26 cellular contexts compared by ENCODE assay signal in genomic region chr13:56189978-56190377, GRCh38.
"Had no signal": no experiment of that assay in that cellular context is flagged by ENCODE, and none has a peak within 500 bp of the region (broad histone marks: within the 10 kb centered on the region; RNA-seq: fewer than 3 reads in every experiment).

No MANE protein-coding gene starts in this region.

- H3K27me3 ChIP-seq: colonic mucosa, esophagus squamous epithelium, gastrocnemius medialis, heart right ventricle, left lung had no signal

- H3K27ac ChIP-seq: colonic mucosa, epithelial cell of prostate, esophagus squamous epithelium, gastrocnemius medialis, heart right ventricle, left lung, lower lobe of right lung had no signal

- H3K36me3 ChIP-seq: colonic mucosa, esophagus squamous epithelium, gastrocnemius medialis, heart right ventricle, left lung, lower lobe of right lung had no signal

- H3K4me3 ChIP-seq: colonic mucosa, esophagus squamous epithelium, gastrocnemius medialis, heart right ventricle, left lung, lower lobe of right lung, mucosa of descending colon had no signal

- H3K36me3 Mint-ChIP-seq: mesothelial cell of epicardium, naive B cell had no signal

- H3K9me3 ChIP-seq: colonic mucosa, gastrocnemius medialis had no signal

- H3K4me3 Mint-ChIP-seq: dendritic cell treated with granulocyte-macrophage colony-stimulating factor and Interleukin-4, amounts not matched to agents 40 ng/mL and 50 ng/mL, for 4 days; effector memory CD8-positive, alpha-beta T cell; endodermal cell; mesothelial cell of epicardium; naive B cell had no signal

- H3K27me3 Mint-ChIP-seq: dendritic cell treated with granulocyte-macrophage colony-stimulating factor and Interleukin-4, amounts not matched to agents 40 ng/mL and 50 ng/mL, for 4 days; effector memory CD8-positive, alpha-beta T cell; naive B cell had no signal

- H3K27ac Mint-ChIP-seq: dendritic cell treated with granulocyte-macrophage colony-stimulating factor and Interleukin-4, amounts not matched to agents 40 ng/mL and 50 ng/mL, for 4 days; effector memory CD8-positive, alpha-beta T cell; endodermal cell; mesothelial cell of epicardium; naive B cell had no signal

- H3K4me1 ChIP-seq: colonic mucosa, esophagus squamous epithelium, gastrocnemius medialis, heart right ventricle, left lung, lower lobe of right lung had no signal

- H3K4me1 Mint-ChIP-seq: endodermal cell, naive B cell had no signal

- DNase-seq: colonic mucosa; cortex of kidney; effector CD8-positive, alpha-beta T cell; effector memory CD8-positive, alpha-beta T cell; erythroblast; esophagus squamous epithelium; foreskin fibroblast; foreskin melanocyte; gastrocnemius medialis; glutamatergic neuron; heart right ventricle; hippocampal formation; left cardiac atrium; left ventricle myocardium superior; lower lobe of right lung; mesenchymal stem cell; naive B cell had no signal

- FAIRE-seq: endometrium, islet of Langerhans, keratinocyte had no signal
